ENCODE assay signal across 22 cellular contexts in the genomic region with DNA sequence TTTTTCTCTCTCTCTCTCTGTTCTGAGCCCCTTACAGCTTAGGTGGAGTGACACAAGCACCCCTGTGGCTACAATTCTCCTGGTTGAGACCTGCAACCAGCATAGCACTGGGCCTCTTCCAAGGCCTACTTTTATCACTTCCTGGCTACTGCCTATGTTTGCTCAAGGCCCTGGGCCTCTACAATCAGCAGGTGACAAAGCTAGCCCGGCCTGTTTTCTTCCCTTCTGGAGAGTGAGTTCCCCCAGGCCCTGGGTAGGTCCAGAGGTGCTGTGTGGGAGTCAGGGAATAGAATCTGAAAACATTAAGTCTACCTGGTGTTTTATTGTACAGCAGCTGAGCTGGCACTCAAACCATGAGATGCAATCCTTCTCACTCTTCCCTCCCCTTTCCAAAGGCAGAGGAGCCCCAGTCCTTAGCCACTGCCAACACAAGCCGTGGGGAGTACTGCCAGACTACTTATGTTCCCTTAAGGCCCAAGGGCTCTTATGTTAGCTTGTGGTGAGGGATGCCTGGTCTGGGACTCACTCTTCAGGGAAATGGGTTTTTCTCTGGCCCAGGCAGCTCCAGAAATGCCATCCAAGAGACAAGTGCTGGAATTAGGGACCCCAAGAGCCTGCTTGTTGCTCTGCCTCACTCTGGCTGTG. TPM values are rescaled to one million over a fixed set of nuclear protein-coding genes. Genes with fewer than 3 reads are reported as not detected.
DNase-seq lines count a peak whose midpoint lies in the region; ATAC-seq and TF ChIP-seq lines count a peak whose summit lies in the region.
"Had no signal": no experiment of that assay in that cellular context is flagged by ENCODE, and none has a peak within 500 bp of the region (broad histone marks: within the 10 kb centered on the region; RNA-seq: fewer than 3 reads in every experiment).

No MANE protein-coding gene starts in this region.

- no peak overlapping the region for H3K4me2 ChIP-seq in mesendoderm (ENCODE audit: low read length)
- H3K4me2 ChIP-seq: BLaER1 had no signal

- no peaks in the 10 kb centered on the region for H3K27me3 ChIP-seq in mesendoderm (ENCODE audit: insufficient read depth, low read length, poor library complexity)
- H3K27me3 ChIP-seq in uterus, result no peaks in the 10 kb centered on the region
- H3K27me3 ChIP-seq: SJSA1 had no signal

- no peak overlapping the region for H2BK5ac ChIP-seq in mesendoderm (ENCODE audit: low read length)

- H3K23ac ChIP-seq in mesendoderm (ENCODE audit: low read length), result no peak overlapping the region

- no peak for TF ChIP-seq CTCF in C4-2B (conservative IDR thresholded peaks at IDR 0.05)
- TF ChIP-seq CTCF in VCaP (conservative IDR thresholded peaks at IDR 0.05), result no peak
- no peak for TF ChIP-seq CTCF in uterus (IDR thresholded peaks at IDR 0.05)

- no peaks in the 10 kb centered on the region for H3K9me3 ChIP-seq in uterus
- H3K9me3 ChIP-seq: BLaER1, SJSA1 had no signal

- DNase-seq in DMS53 treated with DMSO at 0.1 percent for 48 hours (lab: John Stamatoyannopoulos, UW; ENCODE audit: unreplicated experiment) (peak; percentile 45), mesendoderm (peak; percentile 4), uterus (no peak), left colon (no peak), SHP77 treated with DMSO at 0.1 percent for 48 hours (lab: John Stamatoyannopoulos, UW) (no peak)
- DNase-seq: CD4-positive, alpha-beta T cell; DMS79 treated with DMSO at 0.1 percent for 48 hours; GF-D8; Kasumi-1; MV-4-11; NCI-H2029; NCI-H446; NCI-H524 treated with DMSO at 0.1 percent for 48 hours had no signal

- peak overlapping the region; percentile 80 for H3K27ac ChIP-seq in C4-2B
- peak overlapping the region; percentile 82 for H3K27ac ChIP-seq in VCaP
- no peak overlapping the region for H3K27ac ChIP-seq in mesendoderm (ENCODE audit: low read depth, low read length)
- no peak overlapping the region for H3K27ac ChIP-seq in uterus
- H3K27ac ChIP-seq: BLaER1, SJSA1 had no signal

- H4K8ac ChIP-seq in mesendoderm (ENCODE audit: low read depth, low read length), result no peak overlapping the region

- no peak for TF ChIP-seq POLR2A in uterus (IDR thresholded peaks at IDR 0.05)

- H3K79me1 ChIP-seq in mesendoderm (ENCODE audit: low read length), result no peaks in the 10 kb centered on the region

- no peak overlapping the region for H3K9ac ChIP-seq in mesendoderm (ENCODE audit: low read length)
- H3K9ac ChIP-seq: BLaER1 had no signal

- H3K79me2 ChIP-seq in mesendoderm (ENCODE audit: control insufficient read depth, insufficient read depth, low read length), result no peaks in the 10 kb centered on the region

- H3K56ac ChIP-seq in mesendoderm (ENCODE audit: low read length), result no peak overlapping the region

- no peaks in the 10 kb centered on the region for H3K4me1 ChIP-seq in mesendoderm (ENCODE audit: control insufficient read depth, low read depth, low read length)
- H3K4me1 ChIP-seq in uterus, result no peaks in the 10 kb centered on the region
- H3K4me1 ChIP-seq: BLaER1, SJSA1 had no signal

- H3K36me3 ChIP-seq in mesendoderm (ENCODE audit: control insufficient read depth, insufficient read depth, low read length) (no peaks in the 10 kb centered on the region), uterus (no peaks in the 10 kb centered on the region)
- H3K36me3 ChIP-seq: BLaER1, SJSA1 had no signal

- no peak overlapping the region for H2AK5ac ChIP-seq in mesendoderm (ENCODE audit: low read length)

- WGBS in mesendoderm (ENCODE audit: extremely low coverage, insufficient coverage, low lambda C conversion rate), result no CpG with 5 or more reads among the region's 2 CpGs

- ATAC-seq in GM18511 (IDR thresholded peaks at IDR 0.05; ENCODE audit: unreplicated experiment), result no peak
- no peak for ATAC-seq in left colon
- ATAC-seq: K562 had no signal

- no peak overlapping the region for H2BK120ac ChIP-seq in mesendoderm (ENCODE audit: low read depth, low read length)

- H2BK15ac ChIP-seq in mesendoderm (replicated peaks; ENCODE audit: low read depth), result no peak overlapping the region

- no peak overlapping the region for H3K4ac ChIP-seq in mesendoderm (ENCODE audit: low read depth, low read length)

- no peak overlapping the region for H3K18ac ChIP-seq in mesendoderm (ENCODE audit: low read length)

- H3K4me3 ChIP-seq in mesendoderm (ENCODE audit: low read length) (no peak overlapping the region), uterus (no peak overlapping the region)
- H3K4me3 ChIP-seq: BLaER1, K562, SJSA1 had no signal

- intact Hi-C loops in uterus (cut with DNase I; ENCODE audit: low total_unique reads) (no loop called here), left colon (cut with DNase I, micrococcal nuclease) (no loop called here)

- H4K5ac ChIP-seq in mesendoderm (ENCODE audit: low read length), result no peak overlapping the region

RNA-seq across cellular contexts. Expression of a gene that starts 23.8 kb away (rescaled TPM):
- polyA plus RNA-seq in mesendoderm (2013, experiment 1 of 2), result not detected
- polyA plus RNA-seq in mesendoderm (2013, experiment 2 of 2), result not detected
- total RNA-seq in uterus (under 1 TPM in 1 of 4 donors, not detected in 3; 0.70 TPM), left colon (not detected)
- total RNA-seq: CD4-positive, alpha-beta T cell; MCF 10A; OCI-LY7; SJSA1 had no signal
- polyA plus RNA-seq: AG04450 had no signal

Comparison
In these comparisons a context has a peak if more than half of its experiments do, and no peak if none do; other contexts are left out.
1. H3K27ac ChIP-seq: peak in C4-2B (single experiment) and VCaP (single experiment); none in mesendoderm (single experiment) and uterus (0 of 2).
2. DNase-seq: peak in DMS53 treated with DMSO at 0.1 percent for 48 hours (single experiment) and mesendoderm (single experiment); none in uterus (0 of 2), left colon (0 of 2) and SHP77 treated with DMSO at 0.1 percent for 48 hours (single experiment).